ENCODE assay signal across 17 cellular contexts in genomic region chr4:137981277-137981676, GRCh38.
DNase-seq lines count a peak whose midpoint lies in the region; ATAC-seq, FAIRE-seq and TF ChIP-seq lines count a peak whose summit lies in the region.
"Had no signal": no experiment of that assay in that cellular context is flagged by ENCODE, and none has a peak within 500 bp of the region (broad histone marks: within the 10 kb centered on the region; RNA-seq: fewer than 3 reads in every experiment).

No MANE protein-coding gene starts in this region.

- H3K9me3 Mint-ChIP-seq in stimulated activated effector memory CD8-positive, alpha-beta T cell treated with anti-CD3 and anti-CD28 coated beads, Interleukin-12 subunit alpha, Interleukin-12 subunit beta, amount 100 ng/mL, for 72 hours: peaks cover 10% of the 10 kb centered on the region
- peaks cover 0 to 6% (median 2%) of the 10 kb centered on the region in 11 donors for H3K9me3 Mint-ChIP-seq in naive thymus-derived CD4-positive, alpha-beta T cell
- H3K9me3 Mint-ChIP-seq: H9 had no signal

- H2AK5ac ChIP-seq in IMR-90 (ENCODE audit: low read depth, low read length): no peak overlapping the region

- H2AFZ ChIP-seq in IMR-90 (replicated peaks; ENCODE audit: low read length, poor library complexity) (no peak overlapping the region), keratinocyte (ENCODE audit: control insufficient read depth, low read length) (no peak overlapping the region)

- H3K4me3 ChIP-seq in BJ (ENCODE audit: low read depth, low read length) (no peak overlapping the region), IMR-90 (ENCODE audit: insufficient read depth, low read depth, low read length) (no peak overlapping the region), keratinocyte (ENCODE audit: control insufficient read depth in 2 of 3, extremely low read depth in 1 of 3, insufficient read depth in 2 of 3, low read depth in 1 of 3, low read length in 3 of 3) (no peak overlapping the region), right lobe of liver (no peak overlapping the region)
- no peak overlapping the region for H3K4me3 ChIP-seq in naive thymus-derived CD4-positive, alpha-beta T cell (ENCODE audit: low read length)
- H3K4me3 ChIP-seq: BLaER1 treated with 17β-estradiol and CSF1 and Interleukin-3, amounts not matched to agents 10 nM and 100 nM; dorsolateral prefrontal cortex had no signal

- H3K18ac ChIP-seq in IMR-90 (ENCODE audit: low read depth, low read length): no peak overlapping the region

- in situ Hi-C loops in IMR-90 (cut with MboI; ENCODE audit: low sequenced_read_pairs): no loop called here

- H3K36me3 ChIP-seq in BJ (ENCODE audit: control insufficient read depth, insufficient read depth, low read length): no peaks in the 10 kb centered on the region
- no peaks in the 10 kb centered on the region for H3K36me3 ChIP-seq in IMR-90 (ENCODE audit: control insufficient read depth, insufficient read depth, low read length)
- no peaks in the 10 kb centered on the region for H3K36me3 ChIP-seq in keratinocyte (ENCODE audit: control insufficient read depth in 2 of 2, extremely low read depth in 1 of 2, insufficient read depth in 2 of 2, low read length in 2 of 2)
- no peaks in the 10 kb centered on the region for H3K36me3 ChIP-seq in naive thymus-derived CD4-positive, alpha-beta T cell (ENCODE audit: control insufficient read depth in 2 of 3, insufficient read depth in 3 of 3, low read length in 3 of 3)
- H3K36me3 ChIP-seq in right lobe of liver: no peaks in the 10 kb centered on the region
- H3K36me3 ChIP-seq: BLaER1 treated with 17β-estradiol and CSF1 and Interleukin-3, amounts not matched to agents 10 nM and 100 nM had no signal

- no peak overlapping the region for H3K14ac ChIP-seq in IMR-90 (replicated peaks; ENCODE audit: low read depth, low read length)

- H3K4me2 ChIP-seq in IMR-90 (ENCODE audit: low read depth, low read length) (no peak overlapping the region), keratinocyte (ENCODE audit: control insufficient read depth, extremely low read depth, insufficient read depth, low read depth, low read length) (no peak overlapping the region)
- H3K4me2 ChIP-seq: BLaER1 treated with 17β-estradiol and CSF1 and Interleukin-3, amounts not matched to agents 10 nM and 100 nM had no signal

- WGBS in IMR-90 (ENCODE audit: extremely low coverage in 2 of 2, insufficient read length in 1 of 2), 2 experiments: no CpG with 5 or more reads among the region's 3 CpGs
- 75% methylated on average over 3 of the region's 3 CpGs for WGBS in right lobe of liver (ENCODE audit: insufficient coverage, low coverage, low lambda C conversion rate, missing lambda C conversion rate)

- CTCF ChIA-PET in BJ (lab: Yijun Ruan, JAX) (no interaction called here), IMR-90 (lab: Yijun Ruan, JAX) (no interaction called here)
- CTCF ChIA-PET in naive thymus-derived CD4-positive, alpha-beta T cell (lab: Charles Lee): no interaction called here

- no peak overlapping the region for H2BK5ac ChIP-seq in IMR-90 (ENCODE audit: low read depth, low read length, poor library complexity, severe bottlenecking)

- H3K79me1 ChIP-seq in IMR-90 (ENCODE audit: low read depth in 1 of 2, low read length in 2 of 2): no peaks in the 10 kb centered on the region

- H3K36me3 Mint-ChIP-seq in stimulated activated effector memory CD8-positive, alpha-beta T cell treated with anti-CD3 and anti-CD28 coated beads, Interleukin-12 subunit alpha, Interleukin-12 subunit beta, amount 100 ng/mL, for 72 hours: no peaks in the 10 kb centered on the region
- H3K36me3 Mint-ChIP-seq in naive thymus-derived CD4-positive, alpha-beta T cell: no peaks in the 10 kb centered on the region

- H3K27ac ChIP-seq in IMR-90 (ENCODE audit: insufficient read depth, low read length) (no peak overlapping the region), keratinocyte (ENCODE audit: control insufficient read depth, insufficient read depth, low read length) (no peak overlapping the region), right lobe of liver (no peak overlapping the region)
- no peak overlapping the region for H3K27ac ChIP-seq in naive thymus-derived CD4-positive, alpha-beta T cell (ENCODE audit: low read depth, low read length)
- H3K27ac ChIP-seq: BLaER1 treated with 17β-estradiol and CSF1 and Interleukin-3, amounts not matched to agents 10 nM and 100 nM; dorsolateral prefrontal cortex had no signal

- H2BK120ac ChIP-seq in IMR-90 (ENCODE audit: low read depth, low read length): no peak overlapping the region

- POLR2A ChIA-PET in BJ (lab: Charles Lee): no interaction called here
- POLR2A ChIA-PET in IMR-90 (lab: Charles Lee; ENCODE audit: unreplicated experiment): no interaction called here
- POLR2A ChIA-PET in naive thymus-derived CD4-positive, alpha-beta T cell (lab: Charles Lee): no interaction called here

- TF ChIP-seq POLR2A in IMR-90 (IDR thresholded peaks at IDR 0.05; ENCODE audit: low read depth, low read length): no peak
- TF ChIP-seq POLR2A in right lobe of liver (IDR thresholded peaks at IDR 0.05): no peak

- no peaks in the 10 kb centered on the region for H3K79me2 ChIP-seq in keratinocyte (ENCODE audit: control insufficient read depth, insufficient read depth, low read length)

- no peaks in the 10 kb centered on the region for H3K9me3 ChIP-seq in IMR-90 (ENCODE audit: control insufficient read depth, insufficient read depth, low read length)
- no peaks in the 10 kb centered on the region for H3K9me3 ChIP-seq in keratinocyte (ENCODE audit: control insufficient read depth, low read depth, low read length)
- H3K9me3 ChIP-seq in naive thymus-derived CD4-positive, alpha-beta T cell (ENCODE audit: control insufficient read depth in 2 of 3, low read length in 3 of 3): no peaks in the 10 kb centered on the region
- no peaks in the 10 kb centered on the region for H3K9me3 ChIP-seq in right lobe of liver
- H3K9me3 ChIP-seq: BLaER1 treated with 17β-estradiol and CSF1 and Interleukin-3, amounts not matched to agents 10 nM and 100 nM had no signal

- H3K27me3 ChIP-seq in BJ (ENCODE audit: control insufficient read depth, insufficient read depth, low read length) (no peaks in the 10 kb centered on the region), IMR-90 (ENCODE audit: control insufficient read depth, insufficient read depth, low read length) (no peaks in the 10 kb centered on the region), keratinocyte (ENCODE audit: control insufficient read depth, extremely low read depth, insufficient read depth, low read length) (no peaks in the 10 kb centered on the region), right lobe of liver (no peaks in the 10 kb centered on the region)
- H3K27me3 ChIP-seq in naive thymus-derived CD4-positive, alpha-beta T cell (ENCODE audit: control insufficient read depth in 2 of 2, insufficient read depth in 2 of 2, low read length in 2 of 2): no peaks in the 10 kb centered on the region
- H3K27me3 ChIP-seq: BLaER1 treated with 17β-estradiol and CSF1 and Interleukin-3, amounts not matched to agents 10 nM and 100 nM had no signal

- no peak overlapping the region for H3K56ac ChIP-seq in IMR-90 (ENCODE audit: extremely low read depth, insufficient read depth, low read length)

- BruUV-seq in IMR-90 (replicated peaks; lab: Mats Ljungman, UMichigan): no TSS peak

- FAIRE-seq in keratinocyte (lab: Jason Lieb, UNC): peak; percentile 79

- H3K4me3 Mint-ChIP-seq in stimulated activated effector memory CD8-positive, alpha-beta T cell treated with anti-CD3 and anti-CD28 coated beads, Interleukin-12 subunit alpha, Interleukin-12 subunit beta, amount 100 ng/mL, for 72 hours: no peak overlapping the region
- no peak overlapping the region for H3K4me3 Mint-ChIP-seq in naive thymus-derived CD4-positive, alpha-beta T cell
- H3K4me3 Mint-ChIP-seq: H9 had no signal

- intact Hi-C loops in IMR-90 (cut with micrococcal nuclease) (loop anchor here (5.0 kb wide), 1 partner anchor 449 kb away; the partner anchor contains the start of gene PCDH18), right lobe of liver (cut with DNase I) (no loop called here)
- intact Hi-C loops in naive thymus-derived CD4-positive, alpha-beta T cell (cut with micrococcal nuclease): no loop called here

- H3K9ac ChIP-seq in IMR-90 (ENCODE audit: low read depth, low read length): no peak overlapping the region
- no peak overlapping the region for H3K9ac ChIP-seq in keratinocyte (ENCODE audit: control insufficient read depth, extremely low read depth, insufficient read depth, low read length)
- H3K9ac ChIP-seq: BLaER1 treated with 17β-estradiol and CSF1 and Interleukin-3, amounts not matched to agents 10 nM and 100 nM had no signal

- H3K27ac Mint-ChIP-seq in stimulated activated effector memory CD8-positive, alpha-beta T cell treated with anti-CD3 and anti-CD28 coated beads, Interleukin-12 subunit alpha, Interleukin-12 subunit beta, amount 100 ng/mL, for 72 hours: no peak overlapping the region
- no peak overlapping the region for H3K27ac Mint-ChIP-seq in naive thymus-derived CD4-positive, alpha-beta T cell
- H3K27ac Mint-ChIP-seq: H9 had no signal

- H3K23ac ChIP-seq in IMR-90 (ENCODE audit: low read depth, low read length): no peak overlapping the region

- H4K8ac ChIP-seq in IMR-90 (ENCODE audit: low read depth in 2 of 2, low read length in 2 of 2): no peak overlapping the region

- no peak overlapping the region for H2AK9ac ChIP-seq in IMR-90 (replicated peaks; ENCODE audit: low read depth, low read length, poor library complexity)

- H3K9me1 ChIP-seq in IMR-90 (ENCODE audit: insufficient read depth, low read length): no peaks in the 10 kb centered on the region
- no peaks in the 10 kb centered on the region for H3K9me1 ChIP-seq in keratinocyte (ENCODE audit: control insufficient read depth, extremely low read depth, insufficient read depth, low read length)

- peak; percentile 53 for ATAC-seq in IMR-90 (ENCODE audit: low read depth)
- no peak for ATAC-seq in stimulated activated effector memory CD8-positive, alpha-beta T cell treated with anti-CD3 and anti-CD28 coated beads, Interleukin-12 subunit alpha, Interleukin-12 subunit beta, amount 100 ng/mL, for 72 hours
- no peak for ATAC-seq in naive thymus-derived CD4-positive, alpha-beta T cell
- no peak for ATAC-seq in GM21423 (IDR thresholded peaks at IDR 0.05; ENCODE audit: unreplicated experiment)
- no peak for ATAC-seq in right lobe of liver
- ATAC-seq: stimulated activated naive CD8-positive, alpha-beta T cell treated with anti-CD3 and anti-CD28 coated beads, Interleukin-15, Interleukin-2, amounts not matched to agents 100 U/mL and 50 U/mL, for 24 hours had no signal

- TF ChIP-seq RAD21 in IMR-90 (IDR thresholded peaks at IDR 0.05; ENCODE audit: low read length): peak; percentile 25; the same call in 1 of the 2 replicates

- dilution Hi-C loops in IMR-90 (cut with HindIII; ENCODE audit: low sequenced_read_pairs, unreplicated experiment) (no loop called here), keratinocyte (cut with MboI; ENCODE audit: extremely low pct_ligation_motif_present, low sequenced_read_pairs) (no loop called here)

- peak; percentile 17; the same call in 1 of the 2 replicates for TF ChIP-seq CTCF in BJ (IDR thresholded peaks at IDR 0.05; ENCODE audit: insufficient read depth, low read depth, low read length)
- peak; percentile 38 for TF ChIP-seq CTCF in IMR-90 (conservative IDR thresholded peaks at IDR 0.05; ENCODE audit: low read depth, low read length)
- peak in 2 of 3 experiments; percentile 19 to 25 for TF ChIP-seq CTCF in keratinocyte (optimal IDR thresholded peaks at IDR 0.05 in 1 of 3, IDR thresholded peaks at IDR 0.05 in 1 of 3, conservative IDR thresholded peaks at IDR 0.05 in 1 of 3; ENCODE audit: extremely low read depth in 1 of 3, insufficient read depth in 2 of 3, low read length in 3 of 3)
- TF ChIP-seq CTCF in right lobe of liver (IDR thresholded peaks at IDR 0.05): no peak

- no peak overlapping the region for H3K4ac ChIP-seq in IMR-90 (ENCODE audit: low read depth, low read length)

- H2BK15ac ChIP-seq in IMR-90 (ENCODE audit: low read depth, low read length): no peak overlapping the region

- H2BK20ac ChIP-seq in IMR-90 (ENCODE audit: low read depth, low read length): no peak overlapping the region

- H3K4me1 ChIP-seq in IMR-90 (ENCODE audit: control insufficient read depth, insufficient read depth, low read length) (no peaks in the 10 kb centered on the region), keratinocyte (ENCODE audit: control insufficient read depth, extremely low read depth, insufficient read depth, low read length) (no peaks in the 10 kb centered on the region), right lobe of liver (no peaks in the 10 kb centered on the region)
- H3K4me1 ChIP-seq in naive thymus-derived CD4-positive, alpha-beta T cell (ENCODE audit: control insufficient read depth in 2 of 2, insufficient read depth in 2 of 2, low read length in 2 of 2): no peaks in the 10 kb centered on the region

- no peak overlapping the region for H4K91ac ChIP-seq in IMR-90 (ENCODE audit: insufficient read depth, low read depth, low read length)

- DNase-seq in BJ (ENCODE audit: low read depth): no peak
- peak; percentile 59 for DNase-seq in IMR-90
- peak; percentile 47 for DNase-seq in amniotic epithelial cell (ENCODE audit: low read depth)
- DNase-seq in keratinocyte (ENCODE audit: low read depth, low spot score): no peak
- no peak for DNase-seq in stimulated activated effector memory CD8-positive, alpha-beta T cell treated with anti-CD3 and anti-CD28 coated beads, Interleukin-12 subunit alpha, Interleukin-12 subunit beta, amount 100 ng/mL, for 72 hours (ENCODE audit: low spot score in 2 of 2)
- no peak for DNase-seq in naive thymus-derived CD4-positive, alpha-beta T cell
- DNase-seq in right lobe of liver: no peak
- DNase-seq: dorsolateral prefrontal cortex; H9; islet precursor cell; NCI-H146; NCI-H69; retina; SHP77 treated with DMSO at 0.1 percent for 48 hours; stimulated activated naive CD8-positive, alpha-beta T cell treated with anti-CD3 and anti-CD28 coated beads, Interleukin-15, Interleukin-2, amounts not matched to agents 100 U/mL and 50 U/mL, for 24 hours had no signal

- H3K27me3 Mint-ChIP-seq in naive thymus-derived CD4-positive, alpha-beta T cell: no peaks in the 10 kb centered on the region

- no peak overlapping the region for H4K5ac ChIP-seq in IMR-90 (ENCODE audit: low read depth, low read length)

- no peaks in the 10 kb centered on the region for H4K20me1 ChIP-seq in IMR-90 (ENCODE audit: insufficient read depth, low read length)
- no peaks in the 10 kb centered on the region for H4K20me1 ChIP-seq in keratinocyte (ENCODE audit: control insufficient read depth, extremely low read depth, insufficient read depth, low read length)
- H4K20me1 ChIP-seq: BLaER1 treated with 17β-estradiol and CSF1 and Interleukin-3, amounts not matched to agents 10 nM and 100 nM had no signal

- H3K4me1 Mint-ChIP-seq in stimulated activated effector memory CD8-positive, alpha-beta T cell treated with anti-CD3 and anti-CD28 coated beads, Interleukin-12 subunit alpha, Interleukin-12 subunit beta, amount 100 ng/mL, for 72 hours: no peaks in the 10 kb centered on the region
- H3K4me1 Mint-ChIP-seq in naive thymus-derived CD4-positive, alpha-beta T cell: no peaks in the 10 kb centered on the region

Comparison
In these comparisons a context has a peak if more than half of its experiments do, and no peak if none do; other contexts are left out.
1. DNase-seq: peak in IMR-90 (single experiment) and amniotic epithelial cell (single experiment); none in BJ (single experiment), keratinocyte (single experiment), stimulated activated effector memory CD8-positive, alpha-beta T cell treated with anti-CD3 and anti-CD28 coated beads, Interleukin-12 subunit alpha, Interleukin-12 subunit beta, amount 100 ng/mL, for 72 hours (0 of 2), naive thymus-derived CD4-positive, alpha-beta T cell (0 of 9) and right lobe of liver (0 of 3).
2. CTCF ChIP-seq: peak in BJ (single experiment), IMR-90 (single experiment) and keratinocyte (2 of 3); none in right lobe of liver (0 of 4).